In genomic region chr17:4143563-4144410, GRCh38 we compare ENCODE assay signal across 8 cellular contexts. TPM values are rescaled to one million over a fixed set of nuclear protein-coding genes. Genes with fewer than 3 reads are reported as not detected.
A peak's percentile ranks its signal among the peaks of the same experiment; 100 is the strongest.
DNase-seq lines count a peak whose midpoint lies in the region; ATAC-seq and TF ChIP-seq lines count a peak whose summit lies in the region.

No MANE protein-coding gene starts in this region.

- H3K36me3 ChIP-seq in suprapubic skin: no peaks in the 10 kb centered on the region

- H3K4me3 Mint-ChIP-seq in HFFc6: peak overlapping the region; percentile 98

- no peaks in the 10 kb centered on the region; the same call in 1 of the 2 replicates for H3K36me3 Mint-ChIP-seq in HFFc6 (ENCODE audit: low read depth)
- peaks cover 8 to 19% of the 10 kb centered on the region in 2 donors for H3K36me3 Mint-ChIP-seq in activated naive CD4-positive, alpha-beta T cell treated with anti-CD3 and anti-CD28 coated beads, Interleukin-2, amount 50 U/mL, for 72 hours

- 1% methylated on average over 48 of the region's 69 CpGs for WGBS in suprapubic skin

- peak overlapping the region; percentile 100 for H3K27ac Mint-ChIP-seq in HFFc6
- peak overlapping the region; percentile 100 for H3K27ac Mint-ChIP-seq in activated naive CD4-positive, alpha-beta T cell treated with anti-CD3 and anti-CD28 coated beads, Interleukin-2, amount 50 U/mL, for 72 hours

- ATAC-seq in SK-N-SH treated with all-trans-retinoic acid at 6 μM for 48 hours: peak; percentile 90
- ATAC-seq in activated naive CD4-positive, alpha-beta T cell treated with anti-CD3 and anti-CD28 coated beads, Interleukin-2, amount 50 U/mL, for 72 hours: peak; percentile 76 to 82

- peak; percentile 84 for DNase-seq in GM04504 (ENCODE audit: low read depth)
- peak; percentile 85 for DNase-seq in HFFc6
- peak; percentile 90 for DNase-seq in NB4 (ENCODE audit: low read depth)
- peak; percentile 84 to 87 for DNase-seq in activated naive CD4-positive, alpha-beta T cell treated with anti-CD3 and anti-CD28 coated beads, Interleukin-2, amount 50 U/mL, for 72 hours (ENCODE audit: low spot score in 2 of 2)
- DNase-seq in glomerular visceral epithelial cell (ENCODE audit: extremely low spot score): peak; percentile 91
- DNase-seq in occipital lobe (lab: John Stamatoyannopoulos, UW): peak; percentile 78
- peak; percentile 93 to 96 for DNase-seq in suprapubic skin (ENCODE audit: low spot score in 2 of 2)

- peak overlapping the region; percentile 99 for H3K27ac ChIP-seq in suprapubic skin

- H3K27me3 Mint-ChIP-seq in HFFc6 (ENCODE audit: insufficient read depth): peaks cover 3% of the 10 kb centered on the region

- H3K27me3 ChIP-seq in suprapubic skin: no peaks in the 10 kb centered on the region

- H3K9me3 ChIP-seq in suprapubic skin: no peaks in the 10 kb centered on the region

- H3K4me3 ChIP-seq in NB4 (ENCODE audit: low read depth, low read length) (peak overlapping the region; percentile 77), suprapubic skin (peak overlapping the region; percentile 97)

- TF ChIP-seq EP300 in suprapubic skin (IDR thresholded peaks at IDR 0.05): no peak

- H3K4me1 ChIP-seq in suprapubic skin: peaks cover 47% of the 10 kb centered on the region

- no peaks in the 10 kb centered on the region for H3K9me3 Mint-ChIP-seq in HFFc6
- H3K9me3 Mint-ChIP-seq in activated naive CD4-positive, alpha-beta T cell treated with anti-CD3 and anti-CD28 coated beads, Interleukin-2, amount 50 U/mL, for 72 hours: no peaks in the 10 kb centered on the region

- peaks cover 39% of the 10 kb centered on the region for H3K4me1 Mint-ChIP-seq in HFFc6 (ENCODE audit: low read depth)

- TF ChIP-seq POLR2A in NB4 (IDR thresholded peaks at IDR 0.05; ENCODE audit: extremely low read depth, insufficient read length) (peak; percentile 60), suprapubic skin (IDR thresholded peaks at IDR 0.05) (peak; percentile 59 to 91)

- TF ChIP-seq CTCF in HFFc6 (IDR thresholded peaks at IDR 0.05): no peak
- no peak for TF ChIP-seq CTCF in NB4 (IDR thresholded peaks at IDR 0.05; ENCODE audit: low read depth, low read length)
- no peak for TF ChIP-seq CTCF in suprapubic skin (IDR thresholded peaks at IDR 0.05)

TF ChIP-seq in SK-N-SH treated with all-trans-retinoic acid at 6 μM for 48 hours, 23 proteins besides CTCF, POLR2A, EP300 and RAD21 (continues in another document):
- TF ChIP-seq CREB5 (CRISPR knock-in tag; IDR thresholded peaks at IDR 0.05; ENCODE audit: low read depth): no peak; the same call in 1 of the 2 replicates
- TF ChIP-seq RARB (CRISPR knock-in tag; IDR thresholded peaks at IDR 0.05): no peak
- TF ChIP-seq ESRRG (CRISPR knock-in tag; IDR thresholded peaks at IDR 0.05): no peak
- TF ChIP-seq GLIS3 (CRISPR knock-in tag; IDR thresholded peaks at IDR 0.05): no peak; the same call in 1 of the 2 replicates
- no peak for TF ChIP-seq BACH2 (CRISPR knock-in tag; IDR thresholded peaks at IDR 0.05; ENCODE audit: borderline replicate concordance)
- no peak; the same call in 1 of the 2 replicates for TF ChIP-seq ZNF565 (CRISPR knock-in tag; conservative IDR thresholded peaks at IDR 0.05; ENCODE audit: low read depth)
- TF ChIP-seq ZFP30 (CRISPR knock-in tag; IDR thresholded peaks at IDR 0.05): no peak
- TF ChIP-seq TOX (CRISPR knock-in tag; IDR thresholded peaks at IDR 0.05; ENCODE audit: borderline replicate concordance): no peak
- no peak for TF ChIP-seq ZC3H10 (CRISPR knock-in tag; IDR thresholded peaks at IDR 0.05)
- no peak for TF ChIP-seq ARNTL (CRISPR knock-in tag; IDR thresholded peaks at IDR 0.05; ENCODE audit: borderline replicate concordance, low read depth)
- no peak for TF ChIP-seq PATZ1 (CRISPR knock-in tag; IDR thresholded peaks at IDR 0.05; ENCODE audit: borderline replicate concordance)
- no peak for TF ChIP-seq OSR1 (CRISPR knock-in tag; IDR thresholded peaks at IDR 0.05)
- TF ChIP-seq CSRNP3 (CRISPR knock-in tag; IDR thresholded peaks at IDR 0.05): no peak
- TF ChIP-seq ZNF8 (CRISPR knock-in tag; IDR thresholded peaks at IDR 0.05): peak; percentile 51; the same call in 1 of the 2 replicates
- TF ChIP-seq SNAI2 (CRISPR knock-in tag; IDR thresholded peaks at IDR 0.05): no peak
- TF ChIP-seq PPARA (CRISPR knock-in tag; IDR thresholded peaks at IDR 0.05; ENCODE audit: borderline replicate concordance): no peak
- 0 out of 2 replicates have a peak, but pooled peaks have one; percentile 34 for TF ChIP-seq ZFP3 (CRISPR knock-in tag; IDR thresholded peaks at IDR 0.05)
- TF ChIP-seq ISL1 (CRISPR knock-in tag; IDR thresholded peaks at IDR 0.05): no peak
- 0 out of 2 replicates have a peak, but pooled peaks have one; percentile 17 for TF ChIP-seq ZNF70 (CRISPR knock-in tag; IDR thresholded peaks at IDR 0.05)
- TF ChIP-seq, protein P1, sequence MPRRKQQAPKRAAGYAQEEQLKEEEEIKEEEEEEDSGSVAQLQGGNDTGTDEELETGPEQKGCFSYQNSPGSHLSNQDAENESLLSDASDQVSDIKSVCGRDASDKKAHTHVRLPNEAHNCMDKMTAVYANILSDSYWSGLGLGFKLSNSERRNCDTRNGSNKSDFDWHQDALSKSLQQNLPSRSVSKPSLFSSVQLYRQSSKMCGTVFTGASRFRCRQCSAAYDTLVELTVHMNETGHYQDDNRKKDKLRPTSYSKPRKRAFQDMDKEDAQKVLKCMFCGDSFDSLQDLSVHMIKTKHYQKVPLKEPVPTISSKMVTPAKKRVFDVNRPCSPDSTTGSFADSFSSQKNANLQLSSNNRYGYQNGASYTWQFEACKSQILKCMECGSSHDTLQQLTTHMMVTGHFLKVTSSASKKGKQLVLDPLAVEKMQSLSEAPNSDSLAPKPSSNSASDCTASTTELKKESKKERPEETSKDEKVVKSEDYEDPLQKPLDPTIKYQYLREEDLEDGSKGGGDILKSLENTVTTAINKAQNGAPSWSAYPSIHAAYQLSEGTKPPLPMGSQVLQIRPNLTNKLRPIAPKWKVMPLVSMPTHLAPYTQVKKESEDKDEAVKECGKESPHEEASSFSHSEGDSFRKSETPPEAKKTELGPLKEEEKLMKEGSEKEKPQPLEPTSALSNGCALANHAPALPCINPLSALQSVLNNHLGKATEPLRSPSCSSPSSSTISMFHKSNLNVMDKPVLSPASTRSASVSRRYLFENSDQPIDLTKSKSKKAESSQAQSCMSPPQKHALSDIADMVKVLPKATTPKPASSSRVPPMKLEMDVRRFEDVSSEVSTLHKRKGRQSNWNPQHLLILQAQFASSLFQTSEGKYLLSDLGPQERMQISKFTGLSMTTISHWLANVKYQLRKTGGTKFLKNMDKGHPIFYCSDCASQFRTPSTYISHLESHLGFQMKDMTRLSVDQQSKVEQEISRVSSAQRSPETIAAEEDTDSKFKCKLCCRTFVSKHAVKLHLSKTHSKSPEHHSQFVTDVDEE (CRISPR knock-in tag; IDR thresholded peaks at IDR 0.05): 0 out of 2 replicates have a peak, but pooled peaks have one; percentile 14

RNA-seq across cellular contexts. Expression of gene CYB5D2, which starts 0.8 kb away (rescaled TPM):
- total RNA-seq in HFFc6 (2021; fragmentation: NEBNext Ultra II Directional; extraction: Animal tissue kit (Norgen Biotek cat#: 25700)): 10 to 100 TPM; 12.5 to 22.2 (median 13.1) TPM
- total RNA-seq in activated naive CD4-positive, alpha-beta T cell treated with anti-CD3 and anti-CD28 coated beads, Interleukin-2, amount 50 U/mL, for 72 hours: 10 to 100 TPM in 1 of 2 donors, 1 to 10 TPM in 1; 2.6 to 10.6 TPM
- total RNA-seq in occipital lobe: 26.2 TPM
- total RNA-seq in suprapubic skin: 10 to 100 TPM; 17.7 to 41.3 (median 28.3) TPM

RNA-seq across cellular contexts. Expression of gene ZZEF1, which starts 1.0 kb away (rescaled TPM):
- total RNA-seq in HFFc6 (2021; fragmentation: NEBNext Ultra II Directional; extraction: Animal tissue kit (Norgen Biotek cat#: 25700)): 10 to 100 TPM; 19.3 to 26.6 (median 23.1) TPM
- 10 to 100 TPM; 37.0 to 50.0 TPM for total RNA-seq in activated naive CD4-positive, alpha-beta T cell treated with anti-CD3 and anti-CD28 coated beads, Interleukin-2, amount 50 U/mL, for 72 hours
- 44.5 TPM for total RNA-seq in occipital lobe
- total RNA-seq in suprapubic skin: 100 to 1,000 TPM in 1 of 4 donors, 10 to 100 TPM in 3; 47.5 to 171 (median 81.0) TPM

Comparison
In these comparisons a context has a peak if more than half of its experiments do, and no peak if none do; other contexts are left out.
1. Peak in every context shown above with its lines: DNase-seq, ATAC-seq, H3K4me3 ChIP-seq and H3K27ac ChIP-seq.